ENCODE assay signal across 37 cellular contexts in genomic region chr1:22411589-22411988, GRCh38.
"Had no signal": no experiment of that assay in that cellular context is flagged by ENCODE, and none has a peak within 500 bp of the region (broad histone marks: within the 10 kb centered on the region; RNA-seq: fewer than 3 reads in every experiment).

No MANE protein-coding gene starts in this region.

- ATAC-seq: activated CD8-positive, alpha-beta T cell treated with anti-CD3 and anti-CD28 coated beads for 36 hours; activated T-cell treated with anti-CD3 and anti-CD28 coated beads, Interleukin-2, amount 50 U/mL, for 72 hours; activated T-helper 17 cell treated with anti-CD3 and anti-CD28 coated beads, Interleukin-2, amount 50 U/mL, for 72 hours; Right ventricle myocardium inferior; SK-N-SH treated with all-trans-retinoic acid at 6 μM for 48 hours had no signal

- H3K4me3 Mint-ChIP-seq: activated CD8-positive, alpha-beta T cell treated with anti-CD3 and anti-CD28 coated beads for 36 hours; activated naive CD8-positive, alpha-beta T cell treated with anti-CD3 and anti-CD28 coated beads for 36 hours; activated T-cell treated with anti-CD3 and anti-CD28 coated beads, Interleukin-2, amount 50 U/mL, for 72 hours; activated T-helper 17 cell treated with anti-CD3 and anti-CD28 coated beads, Interleukin-2, amount 50 U/mL, for 72 hours; central memory CD8-positive, alpha-beta T cell had no signal

- H3K4me1 Mint-ChIP-seq: activated naive CD8-positive, alpha-beta T cell treated with anti-CD3 and anti-CD28 coated beads for 36 hours; activated T-helper 17 cell treated with anti-CD3 and anti-CD28 coated beads, Interleukin-2, amount 50 U/mL, for 72 hours; central memory CD8-positive, alpha-beta T cell had no signal

- H3K27me3 ChIP-seq: brain microvascular endothelial cell, MG63, Peyer's patch had no signal

- H3K9me3 Mint-ChIP-seq: activated CD8-positive, alpha-beta T cell treated with anti-CD3 and anti-CD28 coated beads for 36 hours; activated naive CD8-positive, alpha-beta T cell treated with anti-CD3 and anti-CD28 coated beads for 36 hours; activated T-cell treated with anti-CD3 and anti-CD28 coated beads, Interleukin-2, amount 50 U/mL, for 72 hours; activated T-helper 17 cell treated with anti-CD3 and anti-CD28 coated beads, Interleukin-2, amount 50 U/mL, for 72 hours; central memory CD8-positive, alpha-beta T cell had no signal

- H3K27ac ChIP-seq: brain microvascular endothelial cell, RWPE1, WERI-Rb-1 had no signal

- H3K4me3 ChIP-seq: MG63, Peyer's patch had no signal

- H3K27ac Mint-ChIP-seq: activated CD8-positive, alpha-beta T cell treated with anti-CD3 and anti-CD28 coated beads for 36 hours; activated naive CD8-positive, alpha-beta T cell treated with anti-CD3 and anti-CD28 coated beads for 36 hours; activated T-cell treated with anti-CD3 and anti-CD28 coated beads, Interleukin-2, amount 50 U/mL, for 72 hours; activated T-helper 17 cell treated with anti-CD3 and anti-CD28 coated beads, Interleukin-2, amount 50 U/mL, for 72 hours had no signal

- H3K36me3 Mint-ChIP-seq: activated naive CD8-positive, alpha-beta T cell treated with anti-CD3 and anti-CD28 coated beads for 36 hours had no signal

- H3K36me3 ChIP-seq: brain microvascular endothelial cell, MG63, Peyer's patch, WERI-Rb-1 had no signal

- DNase-seq: activated CD4-positive, alpha-beta T cell treated with anti-CD3 and anti-CD28 coated beads for 1 hour; activated CD4-positive, alpha-beta T cell treated with anti-CD3 and anti-CD28 coated beads for 48 hours; activated CD4-positive, CD25-positive, alpha-beta regulatory T cell; activated CD8-positive, alpha-beta T cell treated with anti-CD3 and anti-CD28 coated beads for 36 hours; activated effector memory CD4-positive, alpha-beta T cell treated with anti-CD3 and anti-CD28 coated beads, Interleukin-2, amount 50 U/mL, for 16 hours; activated naive CD4-positive, alpha-beta T cell; activated naive CD4-positive, alpha-beta T cell treated with anti-CD3 and anti-CD28 coated beads, Interleukin-2, amount 50 U/mL, for 16 hours; activated naive CD8-positive, alpha-beta T cell treated with anti-CD3 and anti-CD28 coated beads for 36 hours; activated T-cell treated with anti-CD3 and anti-CD28 coated beads, Interleukin-2, amount 50 U/mL, for 1 hour; activated T-cell treated with anti-CD3 and anti-CD28 coated beads, Interleukin-2, amount 50 U/mL, for 72 hours; amniotic stem cell; aorta; brain microvascular endothelial cell; Karpas-422; MG63; NCI-H1048; NCI-H1105 treated with DMSO at 0.1 percent for 48 hours; NCI-H1436; NCI-H1694; NCI-H1930; NCI-H2081 treated with DMSO at 0.1 percent for 48 hours; NCI-H226; NCI-H446 treated with DMSO at 0.1 percent for 48 hours; NCI-H524; NCI-H69; Peyer's patch; SIG-M5; SW 1271; T-helper 1 cell; T-helper 2 cell; T-helper 9 cell; WERI-Rb-1 had no signal

- H3K9me3 ChIP-seq: MG63, Peyer's patch had no signal

- H3K4me1 ChIP-seq: Peyer's patch had no signal
